Comparison of ENCODE assay signal across 7 cellular contexts in genomic region chr4:2462218-2462991, GRCh38. TPM values are rescaled to one million over a fixed set of nuclear protein-coding genes. Genes with fewer than 3 reads are reported as not detected.
A peak's percentile ranks its signal among the peaks of the same experiment; 100 is the strongest.
DNase-seq lines count a peak whose midpoint lies in the region; ATAC-seq and TF ChIP-seq lines count a peak whose summit lies in the region.

No MANE protein-coding gene starts in this region.

- no peaks in the 10 kb centered on the region for H3K27me3 ChIP-seq in colonic mucosa

- H3K9ac ChIP-seq in colonic mucosa (ENCODE audit: low read depth in 2 of 2, low read length in 2 of 2), result peak overlapping the region in 1 of 2 donors; percentile 60

- peak; percentile 22 for DNase-seq in NCI-H146 treated with DMSO at 0.1 percent for 48 hours (lab: John Stamatoyannopoulos, UW; ENCODE audit: unreplicated experiment)
- peak; percentile 68 for DNase-seq in activated CD4-positive, alpha-beta T cell treated with anti-CD3 and anti-CD28 coated beads for 48 hours
- peak; percentile 55 for DNase-seq in colonic mucosa
- peak; percentile 92 for DNase-seq in left kidney (ENCODE audit: low read depth, low spot score)
- DNase-seq in stimulated activated CD4-positive, alpha-beta T cell treated with anti-CD3 and anti-CD28 coated beads, Interleukin-1b, Interleukin-23, amount 100 ng/mL, for 4 hours (ENCODE audit: low read depth in 2 of 2), result peak; percentile 47 to 64

- no peaks in the 10 kb centered on the region for H3K36me3 ChIP-seq in colonic mucosa

- H3K9me3 ChIP-seq in colonic mucosa, result no peaks in the 10 kb centered on the region

- peak; percentile 88 for ATAC-seq in GM18505 (IDR thresholded peaks at IDR 0.05; ENCODE audit: unreplicated experiment)
- peak; percentile 87 for ATAC-seq in HG02678 (IDR thresholded peaks at IDR 0.05; ENCODE audit: unreplicated experiment)

- peaks cover 6% of the 10 kb centered on the region for H3K4me1 ChIP-seq in colonic mucosa

- TF ChIP-seq CTCF in colonic mucosa (IDR thresholded peaks at IDR 0.05), result peak; percentile 30

- H3K27ac ChIP-seq in colonic mucosa, result no peak overlapping the region

- intact Hi-C loops in colonic mucosa (cut with DNase I), result no loop called here

- peak overlapping the region; percentile 50 for H3K4me3 ChIP-seq in colonic mucosa

- no peak for TF ChIP-seq POLR2A in GM18505 (IDR thresholded peaks at IDR 0.05; ENCODE audit: borderline replicate concordance, extremely low read depth, insufficient read depth, insufficient read length)

RNA-seq across cellular contexts. Expression of gene RNF4, which starts 6.5 kb away (rescaled TPM):
- total RNA-seq in colonic mucosa, result 10 to 100 TPM; 50.1 to 51.1 TPM

RNA-seq across cellular contexts. Expression of gene CFAP99, which starts 43.6 kb away (rescaled TPM):
- total RNA-seq in colonic mucosa, result under 1 TPM; 0.32 to 0.49 TPM

RNA-seq across cellular contexts. Expression of gene ZFYVE28, which starts 44.0 kb away (rescaled TPM):
- 10 to 100 TPM; 29.6 to 31.6 TPM for total RNA-seq in colonic mucosa

Comparison
In these comparisons a context has a peak if more than half of its experiments do, and no peak if none do; other contexts are left out.
1. DNase-seq: peak in every context shown above with its lines; median percentile 92 in left kidney; 68 in activated CD4-positive, alpha-beta T cell treated with anti-CD3 and anti-CD28 coated beads for 48 hours; 56 in stimulated activated CD4-positive, alpha-beta T cell treated with anti-CD3 and anti-CD28 coated beads, Interleukin-1b, Interleukin-23, amount 100 ng/mL, for 4 hours; 55 in colonic mucosa; 22 in NCI-H146 treated with DMSO at 0.1 percent for 48 hours.